Comparison of ENCODE assay signal across 17 cellular contexts in the genomic region with DNA sequence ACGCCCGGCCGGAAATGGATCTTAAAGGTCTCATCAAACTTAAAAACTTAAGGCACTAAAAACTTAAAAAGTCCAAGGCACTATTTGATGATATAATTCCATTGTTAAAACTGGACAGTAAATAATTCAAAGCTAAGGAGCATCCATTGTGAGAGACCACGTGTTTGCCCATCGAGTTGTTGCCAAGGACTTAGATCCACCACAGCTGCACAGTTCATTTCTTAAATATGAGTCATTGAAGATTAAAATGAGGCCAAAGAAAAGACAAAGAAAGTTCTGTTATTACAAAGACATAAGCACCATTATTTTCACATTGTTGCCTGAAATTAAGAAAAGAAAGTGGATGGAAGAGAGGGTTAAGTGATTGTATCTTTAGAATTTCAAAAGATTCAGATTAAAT.
A peak's percentile ranks its signal among the peaks of the same experiment; 100 is the strongest.
DNase-seq lines count a peak whose midpoint lies in the region; ATAC-seq and TF ChIP-seq lines count a peak whose summit lies in the region.
"Had no signal": no experiment of that assay in that cellular context is flagged by ENCODE, and none has a peak within 500 bp of the region (broad histone marks: within the 10 kb centered on the region; RNA-seq: fewer than 3 reads in every experiment).

No MANE protein-coding gene starts in this region.

- no peaks in the 10 kb centered on the region for H3K27me3 Mint-ChIP-seq in neural progenitor cell (ENCODE audit: insufficient read depth, low read depth)
- H3K27me3 Mint-ChIP-seq: activated CD4-positive, alpha-beta T cell treated with anti-CD3 and anti-CD28 coated beads, Interleukin-2, amount 10 ng/mL, durations not matched to agents 7 days and 5 days had no signal

- no peaks in the 10 kb centered on the region for H3K36me3 ChIP-seq in neural progenitor cell

- no peak overlapping the region for H3K4me3 ChIP-seq in cardiac fibroblast (replicated peaks in 1 of 2; ENCODE audit: low read depth in 2 of 2, low read length in 2 of 2)
- H3K4me3 ChIP-seq in neural progenitor cell: no peak overlapping the region
- H3K4me3 ChIP-seq: K562, PC-9 had no signal

- H3K27ac Mint-ChIP-seq in neural progenitor cell: no peak overlapping the region
- H3K27ac Mint-ChIP-seq: activated CD4-positive, alpha-beta T cell treated with anti-CD3 and anti-CD28 coated beads, Interleukin-2, amount 10 ng/mL, durations not matched to agents 7 days and 5 days; activated T-helper 1 cell treated with anti-CD3 and anti-CD28 coated beads, Interleukin-12 subunit alpha, Interleukin-12 subunit beta, Interleukin-2, Interleukin-4 antibody, amounts not matched to agents 30 ng/mL and 10 ng/mL and 1 ng/mL, durations not matched to agents 14 hours and 24 hours and 36 hours; endodermal cell; T-helper 2 cell treated with Interferon-gamma antibody and Interleukin-4, amounts not matched to agents 5 μg/mL and 100 μg/mL, for 36 hours had no signal

- H3K9me3 ChIP-seq in neural progenitor cell (ENCODE audit: low read depth): peaks cover 5% of the 10 kb centered on the region

- ATAC-seq in GM18907 (IDR thresholded peaks at IDR 0.05; ENCODE audit: unreplicated experiment) (no peak), GM21367 (IDR thresholded peaks at IDR 0.05; ENCODE audit: unreplicated experiment) (no peak)
- ATAC-seq: K562 had no signal

- DNase-seq in AG08395 (ENCODE audit: low spot score): peak; percentile 55
- peak; percentile 80 for DNase-seq in LHCN-M2 (ENCODE audit: low read depth)
- DNase-seq in cardiac fibroblast (ENCODE audit: low read depth in 2 of 2): peak; percentile 86
- peak; percentile 38 for DNase-seq in hepatic stellate cell (ENCODE audit: low spot score)
- no peak for DNase-seq in activated CD8-positive, alpha-beta memory T cell treated with anti-CD3 and anti-CD28 coated beads, Interleukin-2, amount 50 U/mL, for 4 hours
- DNase-seq in neural progenitor cell (ENCODE audit: low spot score): no peak
- DNase-seq: activated CD4-positive, alpha-beta T cell treated with anti-CD3 and anti-CD28 coated beads, Interleukin-2, amount 10 ng/mL, durations not matched to agents 7 days and 5 days; anterior cingulate cortex; endodermal cell; NCI-H146; NCI-H510A; PC-9 had no signal

- H3K9me3 Mint-ChIP-seq in neural progenitor cell: no peaks in the 10 kb centered on the region
- H3K9me3 Mint-ChIP-seq: activated CD4-positive, alpha-beta T cell treated with anti-CD3 and anti-CD28 coated beads, Interleukin-2, amount 10 ng/mL, durations not matched to agents 7 days and 5 days; activated T-helper 1 cell treated with anti-CD3 and anti-CD28 coated beads, Interleukin-12 subunit alpha, Interleukin-12 subunit beta, Interleukin-2, Interleukin-4 antibody, amounts not matched to agents 30 ng/mL and 10 ng/mL and 1 ng/mL, durations not matched to agents 14 hours and 24 hours and 36 hours; T-helper 2 cell treated with Interferon-gamma antibody and Interleukin-4, amounts not matched to agents 5 μg/mL and 100 μg/mL, for 36 hours had no signal

- no peak overlapping the region for H3K27ac ChIP-seq in neural progenitor cell
- H3K27ac ChIP-seq: PC-9 had no signal

- H3K4me1 Mint-ChIP-seq in neural progenitor cell: no peaks in the 10 kb centered on the region
- H3K4me1 Mint-ChIP-seq: activated CD4-positive, alpha-beta T cell treated with anti-CD3 and anti-CD28 coated beads, Interleukin-2, amount 10 ng/mL, durations not matched to agents 7 days and 5 days; endodermal cell had no signal

- no peak overlapping the region for H2AFZ ChIP-seq in neural progenitor cell (replicated peaks)
- H2AFZ ChIP-seq: PC-9 had no signal

- no peak for TF ChIP-seq CTCF in cardiac fibroblast (IDR thresholded peaks at IDR 0.05; ENCODE audit: low read depth, low read length)
- no peak for TF ChIP-seq CTCF in neural progenitor cell (IDR thresholded peaks at IDR 0.05)

- H3K36me3 Mint-ChIP-seq in neural progenitor cell: peaks cover 5% of the 10 kb centered on the region

- no peak overlapping the region for H3K4me3 Mint-ChIP-seq in neural progenitor cell
- H3K4me3 Mint-ChIP-seq: activated CD4-positive, alpha-beta T cell treated with anti-CD3 and anti-CD28 coated beads, Interleukin-2, amount 10 ng/mL, durations not matched to agents 7 days and 5 days; activated T-helper 1 cell treated with anti-CD3 and anti-CD28 coated beads, Interleukin-12 subunit alpha, Interleukin-12 subunit beta, Interleukin-2, Interleukin-4 antibody, amounts not matched to agents 30 ng/mL and 10 ng/mL and 1 ng/mL, durations not matched to agents 14 hours and 24 hours and 36 hours; endodermal cell; T-helper 2 cell treated with Interferon-gamma antibody and Interleukin-4, amounts not matched to agents 5 μg/mL and 100 μg/mL, for 36 hours had no signal

- no peaks in the 10 kb centered on the region for H3K4me1 ChIP-seq in neural progenitor cell

- no peaks in the 10 kb centered on the region for H3K27me3 ChIP-seq in neural progenitor cell

- no peak overlapping the region for H3K4me2 ChIP-seq in neural progenitor cell
- H3K4me2 ChIP-seq: PC-9 had no signal

- no peaks in the 10 kb centered on the region for H3K79me2 ChIP-seq in neural progenitor cell (ENCODE audit: low read depth)

- H4K20me1 ChIP-seq in neural progenitor cell (ENCODE audit: low read depth): no peaks in the 10 kb centered on the region

- H3K9ac ChIP-seq in neural progenitor cell: no peak overlapping the region

- no peaks in the 10 kb centered on the region for H3F3A ChIP-seq in neural progenitor cell (ENCODE audit: low read depth)

Comparison
In these comparisons a context has a peak if more than half of its experiments do, and no peak if none do; other contexts are left out.
1. DNase-seq: peak in AG08395 (single experiment), LHCN-M2 (single experiment), cardiac fibroblast (2 of 2) and hepatic stellate cell (single experiment); none in activated CD8-positive, alpha-beta memory T cell treated with anti-CD3 and anti-CD28 coated beads, Interleukin-2, amount 50 U/mL, for 4 hours (single experiment) and neural progenitor cell (single experiment).